ENCODE assay signal across 11 cellular contexts in the genomic region with DNA sequence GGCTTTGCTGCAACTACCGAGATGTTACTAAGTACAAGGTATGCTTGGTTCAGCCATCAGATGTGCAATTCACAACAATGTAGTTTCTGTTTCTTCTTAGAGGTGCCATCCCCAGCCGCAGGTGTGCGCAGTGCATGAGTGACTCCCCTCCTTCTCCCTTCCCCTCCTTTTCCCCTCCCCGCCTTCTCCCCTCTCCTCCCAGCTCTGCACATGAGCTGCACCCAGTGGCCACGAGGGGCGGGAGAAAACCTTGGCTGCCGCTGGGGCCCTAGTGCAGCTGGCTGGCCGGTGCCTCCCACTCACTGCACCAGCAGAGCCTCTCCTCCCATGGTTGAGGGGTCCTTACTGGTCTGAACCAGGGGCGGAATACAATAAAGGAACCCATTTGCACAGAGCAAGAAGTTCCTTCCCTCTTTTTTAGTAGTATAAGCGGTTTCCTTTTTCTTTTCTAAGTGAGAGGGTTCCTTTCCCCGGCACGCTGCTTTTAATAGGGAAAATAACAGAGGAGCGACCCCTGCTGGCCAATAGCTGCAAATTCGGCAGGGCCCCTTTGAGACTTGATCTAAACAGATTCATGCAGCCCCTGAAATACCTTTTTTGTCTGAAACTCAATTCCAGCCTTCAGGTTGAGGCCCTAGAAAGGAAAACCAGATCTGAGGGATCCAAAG. TPM values are rescaled to one million over a fixed set of nuclear protein-coding genes. Genes with fewer than 3 reads are reported as not detected.
A peak's percentile ranks its signal among the peaks of the same experiment; 100 is the strongest.
DNase-seq lines count a peak whose midpoint lies in the region; ATAC-seq and TF ChIP-seq lines count a peak whose summit lies in the region.
"Had no signal": no experiment of that assay in that cellular context is flagged by ENCODE, and none has a peak within 500 bp of the region (broad histone marks: within the 10 kb centered on the region; RNA-seq: fewer than 3 reads in every experiment).

No MANE protein-coding gene starts in this region.

- H3K9me3 ChIP-seq in suprapubic skin: peaks cover 11% of the 10 kb centered on the region

- 83% methylated on average over 14 of the region's 14 CpGs for WGBS in suprapubic skin

- ATAC-seq in naive thymus-derived CD8-positive, alpha-beta T cell: no peak

- H3K27me3 ChIP-seq in suprapubic skin: peaks cover under 1% of the 10 kb centered on the region

- H3K27me3 Mint-ChIP-seq in naive thymus-derived CD8-positive, alpha-beta T cell: peaks cover 0 to 21% (median 2%) of the 10 kb centered on the region in 5 donors

- peak; percentile 39 for TF ChIP-seq CTCF in AG09309 (IDR thresholded peaks at IDR 0.05; ENCODE audit: control insufficient read depth, insufficient read depth, low read depth, low read length, missing control alignments)
- TF ChIP-seq CTCF in GM12874 (IDR thresholded peaks at IDR 0.05; ENCODE audit: insufficient read depth, low read depth, low read length): peak; percentile 32; the same call in 1 of the 2 replicates
- no peak for TF ChIP-seq CTCF in suprapubic skin (IDR thresholded peaks at IDR 0.05)

- H3K4me3 Mint-ChIP-seq in naive thymus-derived CD8-positive, alpha-beta T cell: no peak overlapping the region
- H3K4me3 Mint-ChIP-seq: activated CD4-positive, alpha-beta T cell treated with anti-CD3 and anti-CD28 coated beads, Interleukin-2, amount 10 ng/mL, durations not matched to agents 24 days and 14 days had no signal

- H3K4me1 ChIP-seq in suprapubic skin: no peaks in the 10 kb centered on the region

- no peak overlapping the region for H3K27ac Mint-ChIP-seq in naive thymus-derived CD8-positive, alpha-beta T cell
- H3K27ac Mint-ChIP-seq: activated CD4-positive, alpha-beta T cell treated with anti-CD3 and anti-CD28 coated beads, Interleukin-2, amount 10 ng/mL, durations not matched to agents 24 days and 14 days had no signal

- H3K27ac ChIP-seq in suprapubic skin: no peak overlapping the region

- TF ChIP-seq EP300 in suprapubic skin (IDR thresholded peaks at IDR 0.05): no peak

- POLR2A ChIA-PET in naive thymus-derived CD8-positive, alpha-beta T cell (lab: Charles Lee): no interaction called here

- TF ChIP-seq POLR2A in suprapubic skin (IDR thresholded peaks at IDR 0.05): no peak

- peaks cover 2 to 15% (median 8%) of the 10 kb centered on the region in 4 donors for H3K4me1 Mint-ChIP-seq in naive thymus-derived CD8-positive, alpha-beta T cell

- DNase-seq in AG09309 (ENCODE audit: low read depth): no peak
- DNase-seq in SK-MEL-5 (ENCODE audit: low read depth, low spot score): peak; percentile 55
- peak; percentile 24 for DNase-seq in iPS-NIHi11 (ENCODE audit: low spot score)
- DNase-seq in naive thymus-derived CD8-positive, alpha-beta T cell: no peak
- DNase-seq in OCI-M2 (lab: John Stamatoyannopoulos, UW; ENCODE audit: unreplicated experiment): no peak
- DNase-seq in suprapubic skin (ENCODE audit: low spot score in 2 of 2): no peak
- no peak for DNase-seq in SHP77 (lab: John Stamatoyannopoulos, UW)
- DNase-seq: activated CD4-positive, alpha-beta T cell treated with anti-CD3 and anti-CD28 coated beads, Interleukin-2, amount 10 ng/mL, durations not matched to agents 24 days and 14 days; NCI-H1694 treated with DMSO at 0.1 percent for 48 hours had no signal

- H3K4me3 ChIP-seq in AG09309 (ENCODE audit: control insufficient read depth, low read depth, low read length): no peak overlapping the region
- no peak overlapping the region for H3K4me3 ChIP-seq in suprapubic skin

- H3K36me3 Mint-ChIP-seq in naive thymus-derived CD8-positive, alpha-beta T cell: peaks cover 0 to 4% (median 0%) of the 10 kb centered on the region in 3 donors

- H3K36me3 ChIP-seq in suprapubic skin: no peaks in the 10 kb centered on the region

- in situ Hi-C loops in SK-MEL-5 (cut with HindIII; ENCODE audit: low pct_unique_long_range_greater_than_20kb, low sequenced_read_pairs): no loop called here

- peaks cover 0 to 19% (median 2%) of the 10 kb centered on the region in 9 donors for H3K9me3 Mint-ChIP-seq in naive thymus-derived CD8-positive, alpha-beta T cell
- H3K9me3 Mint-ChIP-seq: activated CD4-positive, alpha-beta T cell treated with anti-CD3 and anti-CD28 coated beads, Interleukin-2, amount 10 ng/mL, durations not matched to agents 24 days and 14 days had no signal

RNA-seq across cellular contexts. Expression of a gene that starts 7.8 kb away (rescaled TPM):
- not detected in 2 replicates for total RNA-seq in SK-MEL-5 (2014; rRNA removed; shearing (Covaris generic))
- not detected in 2 replicates for polyA plus RNA-seq in SK-MEL-5 (2015; cell fraction: cytosol; rRNA removed)
- not detected in 2 replicates for polyA plus RNA-seq in SK-MEL-5 (2015; cell fraction: nucleus; rRNA removed)
- total RNA-seq in naive thymus-derived CD8-positive, alpha-beta T cell: not detected
- not detected for polyA plus RNA-seq in naive thymus-derived CD8-positive, alpha-beta T cell
- total RNA-seq in suprapubic skin: not detected
- total RNA-seq: activated CD4-positive, alpha-beta T cell treated with anti-CD3 and anti-CD28 coated beads, Interleukin-2, amount 10 ng/mL, durations not matched to agents 24 days and 14 days; cardiac septum had no signal

RNA-seq across cellular contexts. Expression of a gene that starts 8.6 kb away (rescaled TPM):
- not detected in 2 replicates for total RNA-seq in SK-MEL-5 (2014; rRNA removed; shearing (Covaris generic))
- not detected in 2 replicates for polyA plus RNA-seq in SK-MEL-5 (2015; cell fraction: cytosol; rRNA removed)
- not detected in 2 replicates for polyA plus RNA-seq in SK-MEL-5 (2015; cell fraction: nucleus; rRNA removed)
- not detected for total RNA-seq in naive thymus-derived CD8-positive, alpha-beta T cell
- polyA plus RNA-seq in naive thymus-derived CD8-positive, alpha-beta T cell: not detected
- total RNA-seq in suprapubic skin: 10 to 100 TPM in 1 of 4 donors, not detected in 3; 11.5 TPM
- total RNA-seq: activated CD4-positive, alpha-beta T cell treated with anti-CD3 and anti-CD28 coated beads, Interleukin-2, amount 10 ng/mL, durations not matched to agents 24 days and 14 days; cardiac septum had no signal

RNA-seq across cellular contexts. Expression of a gene that starts 22.6 kb away (rescaled TPM):
- total RNA-seq in SK-MEL-5 (2014; rRNA removed; shearing (Covaris generic)): not detected in 2 replicates
- not detected in 2 replicates for polyA plus RNA-seq in SK-MEL-5 (2015; cell fraction: cytosol; rRNA removed)
- polyA plus RNA-seq in SK-MEL-5 (2015; cell fraction: nucleus; rRNA removed): not detected in 2 replicates
- total RNA-seq in naive thymus-derived CD8-positive, alpha-beta T cell: not detected
- not detected for polyA plus RNA-seq in naive thymus-derived CD8-positive, alpha-beta T cell
- 10 to 100 TPM in 3 of 4 donors, 1 to 10 TPM in 1; 5.7 to 22.9 (median 17.3) TPM for total RNA-seq in suprapubic skin
- total RNA-seq: activated CD4-positive, alpha-beta T cell treated with anti-CD3 and anti-CD28 coated beads, Interleukin-2, amount 10 ng/mL, durations not matched to agents 24 days and 14 days had no signal

RNA-seq across cellular contexts. Expression of a gene that starts 27.8 kb away (rescaled TPM):
- not detected in 2 replicates for total RNA-seq in SK-MEL-5 (2014; rRNA removed; shearing (Covaris generic))
- polyA plus RNA-seq in SK-MEL-5 (2015; cell fraction: cytosol; rRNA removed): not detected in 2 replicates
- not detected in 2 replicates for polyA plus RNA-seq in SK-MEL-5 (2015; cell fraction: nucleus; rRNA removed)
- not detected for total RNA-seq in naive thymus-derived CD8-positive, alpha-beta T cell
- not detected for polyA plus RNA-seq in naive thymus-derived CD8-positive, alpha-beta T cell
- not detected for total RNA-seq in suprapubic skin
- total RNA-seq: activated CD4-positive, alpha-beta T cell treated with anti-CD3 and anti-CD28 coated beads, Interleukin-2, amount 10 ng/mL, durations not matched to agents 24 days and 14 days; cardiac septum had no signal

RNA-seq across cellular contexts. Expression of a gene that starts 54.9 kb away (rescaled TPM):
- total RNA-seq in SK-MEL-5 (2014; rRNA removed; shearing (Covaris generic)): 0.64 and 0.82 TPM in 2 replicates
- polyA plus RNA-seq in SK-MEL-5 (2015; cell fraction: cytosol; rRNA removed): 0.38 and 0.77 TPM in 2 replicates
- 0.23 TPM in 1 of 2 replicates, not detected in the other for polyA plus RNA-seq in SK-MEL-5 (2015; cell fraction: nucleus; rRNA removed)
- not detected for total RNA-seq in naive thymus-derived CD8-positive, alpha-beta T cell
- polyA plus RNA-seq in naive thymus-derived CD8-positive, alpha-beta T cell: not detected
- total RNA-seq in suprapubic skin: 1 to 10 TPM in 1 of 4 donors, not detected in 3; 1.5 TPM
- total RNA-seq: activated CD4-positive, alpha-beta T cell treated with anti-CD3 and anti-CD28 coated beads, Interleukin-2, amount 10 ng/mL, durations not matched to agents 24 days and 14 days had no signal

Comparison
In these comparisons a context has a peak if more than half of its experiments do, and no peak if none do; other contexts are left out.
1. DNase-seq: peak in SK-MEL-5 (single experiment) and iPS-NIHi11 (single experiment); none in AG09309 (single experiment), naive thymus-derived CD8-positive, alpha-beta T cell (0 of 10), OCI-M2 (single experiment), suprapubic skin (0 of 2) and SHP77 (0 of 2).
2. CTCF ChIP-seq: peak in AG09309 (single experiment) and GM12874 (single experiment); none in suprapubic skin (0 of 2).